Comparison of ENCODE assay signal across 9 cellular contexts in the genomic region with DNA sequence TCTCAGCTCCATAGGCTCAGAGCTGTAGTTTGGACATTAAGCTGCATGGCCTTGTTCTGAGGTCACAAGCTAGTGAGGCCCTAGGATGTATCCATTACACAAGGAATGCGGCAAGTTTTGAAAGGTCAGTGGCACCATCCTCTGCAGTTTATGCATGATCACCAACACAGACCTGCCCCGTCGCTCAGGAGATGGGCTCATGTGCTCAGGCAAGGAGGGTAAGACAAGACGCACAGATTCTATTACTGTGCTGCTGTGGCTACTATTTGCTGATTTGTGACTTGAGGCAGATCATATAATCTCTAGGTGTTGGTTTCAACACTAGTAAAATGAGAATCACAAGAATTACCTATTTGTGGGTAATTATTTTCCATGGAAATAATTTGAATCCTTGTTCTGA.
"Had no signal": no experiment of that assay in that cellular context is flagged by ENCODE, and none has a peak within 500 bp of the region (broad histone marks: within the 10 kb centered on the region; RNA-seq: fewer than 3 reads in every experiment).

No MANE protein-coding gene starts in this region.

- H3K27me3 Mint-ChIP-seq: IgD-negative memory B cell had no signal

- H3K4me3 Mint-ChIP-seq: H9, IgD-negative memory B cell had no signal

- H3K9me3 Mint-ChIP-seq: H9 had no signal

- H3K4me1 Mint-ChIP-seq: IgD-negative memory B cell had no signal

- H3K27ac ChIP-seq: GM23248, HL-60, KMS-11 had no signal

- H3K9ac ChIP-seq: GM23248, KMS-11 had no signal

- FAIRE-seq: H1, H54 had no signal

- H2AFZ ChIP-seq: GM23248 had no signal

- H3K4me3 ChIP-seq: GM23248 had no signal

- H3K4me2 ChIP-seq: KMS-11 had no signal

- H3K27ac Mint-ChIP-seq: H9, IgD-negative memory B cell had no signal

- DNase-seq: GM23248, H9, HCEC 1CT, KBM-7 had no signal
